In the genomic region with DNA sequence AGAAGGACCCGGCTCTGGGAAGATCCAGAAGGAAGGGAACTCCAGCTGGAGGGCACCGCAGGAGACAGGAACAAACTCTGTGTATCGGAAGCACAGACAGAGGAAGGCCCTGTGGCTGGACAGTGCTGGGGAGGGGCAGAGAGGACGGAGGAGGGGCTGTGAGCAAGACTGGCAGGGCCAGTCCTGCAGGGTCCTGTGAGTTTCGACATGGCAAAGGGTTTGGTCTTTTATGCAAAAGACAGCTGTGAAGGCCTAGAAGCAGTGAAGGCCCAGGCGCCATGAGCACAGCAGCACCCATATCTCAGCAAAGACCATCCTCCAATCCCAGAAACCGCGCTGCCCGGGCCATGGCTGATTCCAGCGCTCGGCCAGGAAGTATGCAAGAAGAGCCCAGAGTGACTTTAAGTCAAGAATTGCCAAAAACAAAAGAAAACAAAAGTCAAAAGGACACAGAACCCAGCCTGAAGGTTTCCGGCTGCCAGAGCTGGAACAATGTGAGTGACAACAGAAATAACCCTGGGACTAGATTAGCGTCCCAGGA, we compare ENCODE assay signal across 13 cellular contexts.
DNase-seq lines count a peak whose midpoint lies in the region; ATAC-seq and TF ChIP-seq lines count a peak whose summit lies in the region.
"Had no signal": no experiment of that assay in that cellular context is flagged by ENCODE, and none has a peak within 500 bp of the region (broad histone marks: within the 10 kb centered on the region; RNA-seq: fewer than 3 reads in every experiment).

No MANE protein-coding gene starts in this region.

- H3F3A ChIP-seq in PC-9 (ENCODE audit: insufficient read depth, low read depth): peaks cover 39% of the 10 kb centered on the region

- H3K4me1 Mint-ChIP-seq in neural crest cell: peaks cover 41% of the 10 kb centered on the region

- H3K9me3 ChIP-seq in PC-9 (ENCODE audit: insufficient read depth, low read depth) (no peaks in the 10 kb centered on the region), esophagus (ENCODE audit: control insufficient read depth in 2 of 2, insufficient read depth in 1 of 2, low read depth in 1 of 2, low read length in 1 of 2) (no peaks in the 10 kb centered on the region)
- H3K9me3 ChIP-seq: neutrophil had no signal

- H3K36me3 ChIP-seq in PC-9 (ENCODE audit: low read depth) (no peaks in the 10 kb centered on the region), esophagus (ENCODE audit: control insufficient read depth in 2 of 2, insufficient read depth in 2 of 2, low read length in 1 of 2) (peaks cover 4 to 36% of the 10 kb centered on the region in 2 donors)

- no peak overlapping the region for H2AFZ ChIP-seq in PC-9

- no peak for TF ChIP-seq CTCF in AG04449 (IDR thresholded peaks at IDR 0.05; ENCODE audit: insufficient read depth, low read length, missing control alignments)
- TF ChIP-seq CTCF in PC-9 (conservative IDR thresholded peaks at IDR 0.05): no peak
- TF ChIP-seq CTCF in neural crest cell (conservative IDR thresholded peaks at IDR 0.05): no peak

- no peak for DNase-seq in AG04449 (ENCODE audit: low read depth, low spot score)
- DNase-seq in PC-9: peak; percentile 75 to 79
- DNase-seq in neural crest cell (ENCODE audit: low read depth, low spot score): no peak
- DNase-seq in EL: no peak
- no peak for DNase-seq in DMS53 treated with DMSO at 0.1 percent for 48 hours (lab: John Stamatoyannopoulos, UW; ENCODE audit: unreplicated experiment)
- DNase-seq in NCI-H2227 treated with DMSO at 0.1 percent for 48 hours (lab: John Stamatoyannopoulos, UW): no peak
- DNase-seq: activated CD8-positive, alpha-beta memory T cell treated with anti-CD3 and anti-CD28 coated beads, Interleukin-2, amount 50 U/mL, for 4 hours; T-helper 1 cell had no signal

- peak overlapping the region; percentile 6 for H3K4me3 ChIP-seq in AG04449 (ENCODE audit: low read depth, low read length)
- H3K4me3 ChIP-seq in PC-9: peak overlapping the region; percentile 52
- H3K4me3 ChIP-seq in esophagus (ENCODE audit: low read depth in 1 of 2, low read length in 2 of 2): no peak overlapping the region
- H3K4me3 ChIP-seq: K562 had no signal

- POLR2A ChIA-PET in AG04449 (lab: Yijun Ruan, JAX): interaction anchor here (1.0 to 1.4 kb wide), 2 partner anchors 13 to 52 kb away, joined by 5 to 6 read pairs; no protein-coding TSS in a partner anchor
- POLR2A ChIA-PET in PC-9 (lab: Charles Lee; ENCODE audit: unreplicated experiment): interaction anchor here (0.5 to 1.0 kb wide), 2 partner anchors 18 to 45 kb away, joined by 3 to 6 read pairs; no protein-coding TSS in a partner anchor

- BruUV-seq in PC-9 (replicated peaks; lab: Mats Ljungman, UMichigan): TSS peak; percentile 96

- H3K4me1 ChIP-seq in PC-9 (replicated peaks; ENCODE audit: insufficient read depth) (peaks cover 33% of the 10 kb centered on the region), esophagus (ENCODE audit: control insufficient read depth in 2 of 2, insufficient read depth in 2 of 2, low read length in 1 of 2) (peaks cover 4 to 6% of the 10 kb centered on the region in 2 donors)

- peaks cover 23% of the 10 kb centered on the region for H3K27me3 Mint-ChIP-seq in neural crest cell (ENCODE audit: low read depth)
- H3K27me3 Mint-ChIP-seq: central memory CD8-positive, alpha-beta T cell had no signal

- CTCF ChIA-PET in AG04449 (lab: Yijun Ruan, JAX): interaction anchor here (1.1 to 1.7 kb wide), 4 partner anchors 13 to 331 kb away, joined by 3 to 4 read pairs (median 4); no protein-coding TSS in a partner anchor
- CTCF ChIA-PET in PC-9 (lab: Charles Lee): no interaction called here

- no peaks in the 10 kb centered on the region for H3K9me2 ChIP-seq in PC-9 (ENCODE audit: insufficient read depth)

- H3K27ac ChIP-seq in PC-9 (peak overlapping the region; percentile 97), esophagus (ENCODE audit: low read depth in 2 of 2, low read length in 1 of 2) (peak overlapping the region; percentile 5 to 46)
- H3K27ac ChIP-seq: neutrophil had no signal

- no peak overlapping the region for H3K27ac Mint-ChIP-seq in neural crest cell (ENCODE audit: unreplicated experiment)

- peaks cover 12% of the 10 kb centered on the region for H3K79me2 ChIP-seq in PC-9 (ENCODE audit: low read depth)

- H3K27me3 ChIP-seq in PC-9 (ENCODE audit: insufficient read depth, low read depth) (no peaks in the 10 kb centered on the region), esophagus (ENCODE audit: control insufficient read depth in 1 of 2, insufficient read depth in 2 of 2, low read length in 2 of 2) (no peaks in the 10 kb centered on the region)
- H3K27me3 ChIP-seq: neutrophil had no signal

- peaks cover 9% of the 10 kb centered on the region for H3K36me3 Mint-ChIP-seq in neural crest cell (ENCODE audit: low read depth)

- no peak for ATAC-seq in GM21825 (IDR thresholded peaks at IDR 0.05; ENCODE audit: unreplicated experiment)

- no peaks in the 10 kb centered on the region for H3K9me3 Mint-ChIP-seq in neural crest cell
- H3K9me3 Mint-ChIP-seq: central memory CD8-positive, alpha-beta T cell had no signal

- intact Hi-C loops in PC-9 (cut with micrococcal nuclease; ENCODE audit: unreplicated experiment): loop anchor here (1.0 to 2.0 kb wide), 7 partner anchors 12 to 286 kb away; no protein-coding TSS in a partner anchor

- WGBS in esophagus, 2 donors: 74 to 78% methylated on average over 13 of the region's 13 CpGs

- no peaks in the 10 kb centered on the region for H4K20me1 ChIP-seq in PC-9 (ENCODE audit: insufficient read depth)

- peak overlapping the region; percentile 83 for H3K4me2 ChIP-seq in PC-9

- H3K4me3 Mint-ChIP-seq in neural crest cell: peak overlapping the region; percentile 74
- H3K4me3 Mint-ChIP-seq: central memory CD8-positive, alpha-beta T cell had no signal

Comparison
In these comparisons a context has a peak if more than half of its experiments do, and no peak if none do; other contexts are left out.
1. DNase-seq: peak in PC-9 (2 of 2); none in AG04449 (single experiment), neural crest cell (single experiment), EL (single experiment), DMS53 treated with DMSO at 0.1 percent for 48 hours (single experiment) and NCI-H2227 treated with DMSO at 0.1 percent for 48 hours (single experiment).
2. H3K4me3 ChIP-seq: peak in AG04449 (single experiment) and PC-9 (single experiment); none in esophagus (0 of 2).